8 cellular contexts compared by ENCODE assay signal in the genomic region with DNA sequence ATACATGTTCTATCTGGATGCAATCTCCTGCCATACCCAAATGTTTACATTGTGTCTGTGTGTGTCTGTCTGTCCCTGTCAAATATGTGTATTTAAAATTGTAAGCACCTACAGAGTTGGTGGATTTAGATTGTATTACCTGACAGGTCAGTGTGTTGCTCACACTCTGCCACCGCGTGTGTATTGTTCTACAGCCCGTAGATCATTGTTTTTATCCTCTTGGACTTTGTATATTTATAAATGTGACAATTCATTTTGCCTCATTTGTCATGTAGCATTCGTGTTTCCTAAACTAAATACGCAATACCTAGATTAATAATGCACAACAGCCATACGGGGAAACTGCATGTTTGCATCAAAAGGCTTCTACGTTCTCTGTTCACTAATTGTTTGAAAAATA. TPM values are rescaled to one million over a fixed set of nuclear protein-coding genes. Genes with fewer than 3 reads are reported as not detected.
DNase-seq lines count a peak whose midpoint lies in the region; ATAC-seq lines count a peak whose summit lies in the region.

No MANE protein-coding gene starts in this region.

- POLR2A ChIA-PET in activated CD4-positive, alpha-beta T cell treated with anti-CD3 and anti-CD28 coated beads, Interleukin-2, amount 10 ng/mL, durations not matched to agents 7 days and 5 days (lab: Charles Lee): interaction anchor here (1.4 kb wide), 1 partner anchor 162 kb away, joined by 9 read pairs; the partner anchor contains the start of gene RWDD3

- WGBS in thymus: 30% methylated on average over 7 of the region's 7 CpGs

- H3K27me3 Mint-ChIP-seq in activated CD4-positive, alpha-beta T cell treated with anti-CD3 and anti-CD28 coated beads, Interleukin-2, amount 10 ng/mL, durations not matched to agents 7 days and 5 days: peaks cover 2% of the 10 kb centered on the region
- no peaks in the 10 kb centered on the region for H3K27me3 Mint-ChIP-seq in activated naive CD8-positive, alpha-beta T cell

- CTCF ChIA-PET in activated CD4-positive, alpha-beta T cell treated with anti-CD3 and anti-CD28 coated beads, Interleukin-2, amount 10 ng/mL, durations not matched to agents 7 days and 5 days (lab: Charles Lee): interaction anchor here (1.4 to 1.7 kb wide), 3 partner anchors 11 to 218 kb away, joined by 4 to 7 read pairs (median 4); partner anchors contain the start of gene RWDD3

- intact Hi-C loops in left colon (cut with DNase I, micrococcal nuclease): no loop called here

- no peaks in the 10 kb centered on the region for H3K27me3 ChIP-seq in thymus (ENCODE audit: control insufficient read depth, insufficient read depth)

- peaks cover 21% of the 10 kb centered on the region for H3K4me1 Mint-ChIP-seq in activated CD4-positive, alpha-beta T cell treated with anti-CD3 and anti-CD28 coated beads, Interleukin-2, amount 10 ng/mL, durations not matched to agents 7 days and 5 days
- H3K4me1 Mint-ChIP-seq in activated naive CD8-positive, alpha-beta T cell (ENCODE audit: low read depth): peaks cover 22% of the 10 kb centered on the region

- peak overlapping the region; percentile 84 for H3K4me3 Mint-ChIP-seq in activated CD4-positive, alpha-beta T cell treated with anti-CD3 and anti-CD28 coated beads, Interleukin-2, amount 10 ng/mL, durations not matched to agents 7 days and 5 days
- peak overlapping the region; percentile 100 for H3K4me3 Mint-ChIP-seq in activated naive CD8-positive, alpha-beta T cell

- no peak overlapping the region for H3K27ac ChIP-seq in thymus (ENCODE audit: low read depth)

- H3K4me3 ChIP-seq in thymus (ENCODE audit: low read length): peak overlapping the region; percentile 98

- H3K4me1 ChIP-seq in thymus (ENCODE audit: control insufficient read depth, insufficient read depth, low read length): peaks cover 6% of the 10 kb centered on the region

- ATAC-seq in left colon: peak; percentile 29

- no peaks in the 10 kb centered on the region for H3K9me3 ChIP-seq in thymus (ENCODE audit: control insufficient read depth)

- no peak for DNase-seq in activated CD4-positive, alpha-beta T cell treated with anti-CD3 and anti-CD28 coated beads, Interleukin-2, amount 10 ng/mL, durations not matched to agents 7 days and 5 days
- DNase-seq in activated CD4-positive, alpha-beta T cell treated with anti-CD3 and anti-CD28 coated beads, Interleukin-2, amount 50 U/mL, for 1 hour: no peak
- DNase-seq in left colon (no peak), SK-N-DZ (ENCODE audit: low spot score) (no peak), SW480 (ENCODE audit: low spot score) (no peak), LoVo (ENCODE audit: low spot score) (no peak)

- H3K9me3 Mint-ChIP-seq in activated CD4-positive, alpha-beta T cell treated with anti-CD3 and anti-CD28 coated beads, Interleukin-2, amount 10 ng/mL, durations not matched to agents 7 days and 5 days: no peaks in the 10 kb centered on the region
- no peaks in the 10 kb centered on the region for H3K9me3 Mint-ChIP-seq in activated naive CD8-positive, alpha-beta T cell (ENCODE audit: low read depth)

- no peaks in the 10 kb centered on the region for H3K36me3 ChIP-seq in thymus (ENCODE audit: control insufficient read depth, insufficient read depth)

- no peaks in the 10 kb centered on the region for H3K36me3 Mint-ChIP-seq in activated CD4-positive, alpha-beta T cell treated with anti-CD3 and anti-CD28 coated beads, Interleukin-2, amount 10 ng/mL, durations not matched to agents 7 days and 5 days (ENCODE audit: low read depth)
- H3K36me3 Mint-ChIP-seq in activated naive CD8-positive, alpha-beta T cell: peaks cover 3% of the 10 kb centered on the region

- peak overlapping the region; percentile 90 for H3K27ac Mint-ChIP-seq in activated CD4-positive, alpha-beta T cell treated with anti-CD3 and anti-CD28 coated beads, Interleukin-2, amount 10 ng/mL, durations not matched to agents 7 days and 5 days
- peak overlapping the region; percentile 98 for H3K27ac Mint-ChIP-seq in activated naive CD8-positive, alpha-beta T cell

RNA-seq across cellular contexts. Expression of gene ALG14, which starts 0.6 kb away (rescaled TPM):
- total RNA-seq in activated CD4-positive, alpha-beta T cell treated with anti-CD3 and anti-CD28 coated beads, Interleukin-2, amount 10 ng/mL, durations not matched to agents 7 days and 5 days: 1 to 10 TPM; 2.3 to 3.4 TPM
- total RNA-seq in left colon: 10 to 100 TPM in 1 of 2 donors, 1 to 10 TPM in 1; 9.8 to 13.9 TPM
- polyA plus RNA-seq in thymus: 1.3 TPM
- 1.5 and 2.0 TPM in 2 replicates for polyA plus RNA-seq in SK-N-DZ (2014; cell fraction: cytosol; rRNA removed)
- polyA plus RNA-seq in SK-N-DZ (2014; cell fraction: nucleus; rRNA removed): 0.70 and 1.1 TPM in 2 replicates

RNA-seq across cellular contexts. Expression of gene TLCD4, which starts 45.0 kb away (rescaled TPM):
- under 1 TPM in 1 of 2 experiments, not detected in 1; 0.04 TPM for total RNA-seq in activated CD4-positive, alpha-beta T cell treated with anti-CD3 and anti-CD28 coated beads, Interleukin-2, amount 10 ng/mL, durations not matched to agents 7 days and 5 days
- total RNA-seq in left colon: 10 to 100 TPM; 64.4 to 80.6 TPM
- 0.71 TPM for polyA plus RNA-seq in thymus
- polyA plus RNA-seq in SK-N-DZ (2014; cell fraction: cytosol; rRNA removed): 12.7 and 15.3 TPM in 2 replicates
- 5.1 and 5.3 TPM in 2 replicates for polyA plus RNA-seq in SK-N-DZ (2014; cell fraction: nucleus; rRNA removed)

Comparison
In these comparisons a context has a peak if more than half of its experiments do, and no peak if none do; other contexts are left out.
1. RNA of gene TLCD4, which starts 45.0 kb away (total RNA-seq): 64.4 to 80.6 TPM in left colon; 0.04 TPM in activated CD4-positive, alpha-beta T cell treated with anti-CD3 and anti-CD28 coated beads, Interleukin-2, amount 10 ng/mL, durations not matched to agents 7 days and 5 days; every median in the first group is over 10 times any median in the second.